In the genomic region with DNA sequence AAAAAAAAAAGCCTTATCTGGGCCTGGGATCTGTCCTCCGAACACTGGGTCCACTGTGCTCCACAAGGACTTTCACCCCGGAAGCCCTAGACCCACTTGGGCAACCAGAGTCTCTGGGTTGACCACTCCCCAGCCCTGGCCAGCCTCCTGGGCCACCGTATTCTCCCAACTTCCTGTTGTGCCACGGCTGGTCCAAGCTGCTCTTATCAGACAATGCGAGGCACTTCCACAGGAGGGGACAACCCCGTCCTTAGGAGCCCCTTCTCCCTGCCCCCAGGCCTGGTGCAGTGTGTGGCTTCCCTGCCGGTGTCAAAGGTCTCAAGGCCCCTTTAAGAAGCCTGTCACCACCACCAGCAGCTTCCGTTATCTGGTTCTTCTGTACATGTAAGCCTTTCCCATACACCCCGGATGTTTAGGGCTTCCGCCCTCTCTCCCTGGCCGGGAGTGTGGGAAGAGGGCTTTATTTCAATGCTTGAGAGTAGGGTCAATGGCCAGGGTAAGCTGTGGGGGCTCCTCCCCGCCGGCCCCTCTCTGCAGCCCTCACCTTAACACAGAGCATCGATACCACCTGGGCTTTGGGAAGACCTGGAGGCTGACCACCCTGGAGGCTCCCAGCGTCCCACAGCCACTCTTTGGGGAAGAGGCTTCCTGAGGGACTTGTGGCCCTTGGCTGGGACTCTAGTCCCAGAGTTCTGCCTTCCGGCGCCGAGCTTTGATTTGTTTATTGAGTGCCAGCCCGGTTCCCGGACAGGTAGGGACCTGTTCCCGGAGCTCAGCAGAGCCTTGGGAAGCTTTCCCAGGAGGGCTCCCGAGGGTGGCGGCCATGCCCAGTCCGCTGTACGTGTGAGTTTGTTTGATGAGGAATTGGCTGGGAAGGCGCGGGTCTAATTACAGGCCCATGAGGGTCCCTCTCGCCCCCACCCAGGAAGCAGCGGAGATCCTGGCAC, we compare ENCODE assay signal across 1 cellular context.
TF ChIP-seq lines count a peak whose summit lies in the region.

No MANE protein-coding gene starts in this region.

TF ChIP-seq in IMR-90, 13 proteins besides CTCF, POLR2A, EP300 and RAD21 (continued from another document):
- TF ChIP-seq NFE2L2 (IDR thresholded peaks at IDR 0.05; ENCODE audit: low read depth, low read length) (no peak), RCOR1 (IDR thresholded peaks at IDR 0.05; ENCODE audit: insufficient replicate concordance, low read length) (no peak), CHD1 (IDR thresholded peaks at IDR 0.05; ENCODE audit: low read depth, low read length) (no peak), MAFK (IDR thresholded peaks at IDR 0.05; ENCODE audit: low read depth, low read length) (no peak), SMC3 (IDR thresholded peaks at IDR 0.05; ENCODE audit: low read depth, low read length) (no peak), BHLHE40 (IDR thresholded peaks at IDR 0.05; ENCODE audit: low read depth, low read length) (no peak), CEBPB (IDR thresholded peaks at IDR 0.05; ENCODE audit: low read depth, low read length) (no peak), MAZ (IDR thresholded peaks at IDR 0.05; ENCODE audit: borderline replicate concordance, low read depth, low read length) (no peak), MXI1 (IDR thresholded peaks at IDR 0.05; ENCODE audit: borderline replicate concordance, low read depth, low read length) (no peak)
- TF ChIP-seq, protein P1, sequence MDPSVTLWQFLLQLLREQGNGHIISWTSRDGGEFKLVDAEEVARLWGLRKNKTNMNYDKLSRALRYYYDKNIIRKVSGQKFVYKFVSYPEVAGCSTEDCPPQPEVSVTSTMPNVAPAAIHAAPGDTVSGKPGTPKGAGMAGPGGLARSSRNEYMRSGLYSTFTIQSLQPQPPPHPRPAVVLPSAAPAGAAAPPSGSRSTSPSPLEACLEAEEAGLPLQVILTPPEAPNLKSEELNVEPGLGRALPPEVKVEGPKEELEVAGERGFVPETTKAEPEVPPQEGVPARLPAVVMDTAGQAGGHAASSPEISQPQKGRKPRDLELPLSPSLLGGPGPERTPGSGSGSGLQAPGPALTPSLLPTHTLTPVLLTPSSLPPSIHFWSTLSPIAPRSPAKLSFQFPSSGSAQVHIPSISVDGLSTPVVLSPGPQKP (IDR thresholded peaks at IDR 0.05; ENCODE audit: borderline replicate concordance, low read depth, low read length) = no peak
- TF ChIP-seq, protein P2, sequence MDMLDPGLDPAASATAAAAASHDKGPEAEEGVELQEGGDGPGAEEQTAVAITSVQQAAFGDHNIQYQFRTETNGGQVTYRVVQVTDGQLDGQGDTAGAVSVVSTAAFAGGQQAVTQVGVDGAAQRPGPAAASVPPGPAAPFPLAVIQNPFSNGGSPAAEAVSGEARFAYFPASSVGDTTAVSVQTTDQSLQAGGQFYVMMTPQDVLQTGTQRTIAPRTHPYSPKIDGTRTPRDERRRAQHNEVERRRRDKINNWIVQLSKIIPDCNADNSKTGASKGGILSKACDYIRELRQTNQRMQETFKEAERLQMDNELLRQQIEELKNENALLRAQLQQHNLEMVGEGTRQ (IDR thresholded peaks at IDR 0.05; ENCODE audit: low read depth, low read length) = no peak
TF ChIP-seq in IMR-90: peak in this region for 0.
